1 cellular context compared by ENCODE assay signal in genomic region chr18:8339958-8340357, GRCh38.
TF ChIP-seq lines count a peak whose summit lies in the region.

No MANE protein-coding gene starts in this region.

TF ChIP-seq in K562, 482 proteins besides CTCF, POLR2A, EP300 and RAD21 (continued from another document):
- no peak for TF ChIP-seq RNF219 (CRISPR knock-in tag; IDR thresholded peaks at IDR 0.05)
TF ChIP-seq in K562: peak in this region for 0.
